ENCODE assay signal across 8 cellular contexts in genomic region chr13:36420437-36420891, GRCh38. TPM values are rescaled to one million over a fixed set of nuclear protein-coding genes. Genes with fewer than 3 reads are reported as not detected.
A peak's percentile ranks its signal among the peaks of the same experiment; 100 is the strongest.
DNase-seq lines count a peak whose midpoint lies in the region; ATAC-seq lines count a peak whose summit lies in the region.

No MANE protein-coding gene starts in this region.

- no peaks in the 10 kb centered on the region for H3K27me3 ChIP-seq in mesendoderm (ENCODE audit: insufficient read depth, low read length, poor library complexity)

- peak overlapping the region; percentile 56 for H4K8ac ChIP-seq in mesendoderm (ENCODE audit: low read depth, low read length)

- no peak overlapping the region for H2BK120ac ChIP-seq in mesendoderm (ENCODE audit: low read depth, low read length)

- H4K5ac ChIP-seq in mesendoderm (ENCODE audit: low read length) = no peak overlapping the region

- no peak overlapping the region for H3K23ac ChIP-seq in mesendoderm (ENCODE audit: low read length)

- no peak overlapping the region for H3K4ac ChIP-seq in mesendoderm (ENCODE audit: low read depth, low read length)

- H2BK5ac ChIP-seq in mesendoderm (ENCODE audit: low read length) = no peak overlapping the region

- DNase-seq in COR-L47 (lab: John Stamatoyannopoulos, UW) = peak; percentile 68
- DNase-seq in NCI-H82 (lab: John Stamatoyannopoulos, UW) = peak; percentile 89
- DNase-seq in activated CD4-positive, alpha-beta T cell treated with anti-CD3 and anti-CD28 coated beads, Interleukin-2, amount 50 U/mL, for 48 hours = peak; percentile 71 to 79
- peak; percentile 19 for DNase-seq in effector CD4-positive, alpha-beta T cell
- peak; percentile 83 for DNase-seq in mesendoderm
- DNase-seq in stimulated activated CD8-positive, alpha-beta memory T cell treated with anti-CD3 and anti-CD28 coated beads, Interleukin-7, amount 100 ng/mL, for 4 hours (ENCODE audit: low read depth in 2 of 2) = peak; percentile 19 to 38

- peak; percentile 76 for ATAC-seq in GM19452 (IDR thresholded peaks at IDR 0.05; ENCODE audit: unreplicated experiment)
- peak; percentile 78 for ATAC-seq in HG03520 (IDR thresholded peaks at IDR 0.05; ENCODE audit: unreplicated experiment)

- no peak overlapping the region for H3K4me3 ChIP-seq in mesendoderm (ENCODE audit: low read length)

- peaks cover 4% of the 10 kb centered on the region for H3K4me1 ChIP-seq in mesendoderm (ENCODE audit: control insufficient read depth, low read depth, low read length)

- no peak overlapping the region for H2AK5ac ChIP-seq in mesendoderm (ENCODE audit: low read length)

- no peak overlapping the region for H2BK15ac ChIP-seq in mesendoderm (replicated peaks; ENCODE audit: low read depth)

- peak overlapping the region; percentile 86 for H3K18ac ChIP-seq in mesendoderm (ENCODE audit: low read length)

- no peak overlapping the region for H3K9ac ChIP-seq in mesendoderm (ENCODE audit: low read length)

- H3K56ac ChIP-seq in mesendoderm (ENCODE audit: low read length) = no peak overlapping the region

- no CpG with 5 or more reads among the region's 6 CpGs for WGBS in mesendoderm (ENCODE audit: extremely low coverage, insufficient coverage, low lambda C conversion rate)

- H3K36me3 ChIP-seq in mesendoderm (ENCODE audit: control insufficient read depth, insufficient read depth, low read length) = no peaks in the 10 kb centered on the region

- H3K27ac ChIP-seq in mesendoderm (ENCODE audit: low read depth, low read length) = no peak overlapping the region

- no peak overlapping the region for H3K4me2 ChIP-seq in mesendoderm (ENCODE audit: low read length)

- no peaks in the 10 kb centered on the region for H3K79me1 ChIP-seq in mesendoderm (ENCODE audit: low read length)

- H3K79me2 ChIP-seq in mesendoderm (ENCODE audit: control insufficient read depth, insufficient read depth, low read length) = no peaks in the 10 kb centered on the region

RNA-seq across cellular contexts. Expression of gene CCNA1, which starts 11.8 kb away (rescaled TPM):
- 1.6 TPM for polyA plus RNA-seq in mesendoderm (2013, experiment 1 of 2)
- 1.5 TPM for polyA plus RNA-seq in mesendoderm (2013, experiment 2 of 2)

Comparison
In these comparisons a context has a peak if more than half of its experiments do, and no peak if none do; other contexts are left out.
1. DNase-seq: peak in every context shown above with its lines; median percentile 89 in NCI-H82; 83 in mesendoderm; 75 in activated CD4-positive, alpha-beta T cell treated with anti-CD3 and anti-CD28 coated beads, Interleukin-2, amount 50 U/mL, for 48 hours; 68 in COR-L47; 28 in stimulated activated CD8-positive, alpha-beta memory T cell treated with anti-CD3 and anti-CD28 coated beads, Interleukin-7, amount 100 ng/mL, for 4 hours; 19 in effector CD4-positive, alpha-beta T cell.